ENCODE assay signal across 7 cellular contexts in genomic region chr12:71014180-71014785, GRCh38.
DNase-seq lines count a peak whose midpoint lies in the region; ATAC-seq and TF ChIP-seq lines count a peak whose summit lies in the region.

No MANE protein-coding gene starts in this region.

- TF ChIP-seq CTCF in cardiac muscle cell (IDR thresholded peaks at IDR 0.05; ENCODE audit: low read depth, low read length) (peak; percentile 54), suprapubic skin (IDR thresholded peaks at IDR 0.05) (peak; percentile 11 to 36)

- DNase-seq in HuH-7 (ENCODE audit: low spot score) (peak; percentile 12), SK-MEL-5 (ENCODE audit: low read depth, low spot score) (peak; percentile 83), cardiac muscle cell (ENCODE audit: low read depth in 1 of 2, low spot score in 1 of 2) (peak; percentile 55 to 83), suprapubic skin (ENCODE audit: low spot score in 2 of 2) (no peak), OCI-M2 (lab: John Stamatoyannopoulos, UW; ENCODE audit: unreplicated experiment) (no peak)
- DNase-seq in naive thymus-derived CD4-positive, alpha-beta T cell, result no peak

- H3K9me3 ChIP-seq in cardiac muscle cell (ENCODE audit: low read depth), result no peaks in the 10 kb centered on the region
- no peaks in the 10 kb centered on the region for H3K9me3 ChIP-seq in suprapubic skin
- no peaks in the 10 kb centered on the region for H3K9me3 ChIP-seq in naive thymus-derived CD4-positive, alpha-beta T cell (ENCODE audit: control insufficient read depth in 2 of 3, low read length in 3 of 3)

- no peak overlapping the region for H3K27ac Mint-ChIP-seq in naive thymus-derived CD4-positive, alpha-beta T cell

- intact Hi-C loops in naive thymus-derived CD4-positive, alpha-beta T cell (cut with micrococcal nuclease), result no loop called here

- H3K36me3 ChIP-seq in cardiac muscle cell (no peaks in the 10 kb centered on the region), suprapubic skin (no peaks in the 10 kb centered on the region)
- no peaks in the 10 kb centered on the region for H3K36me3 ChIP-seq in naive thymus-derived CD4-positive, alpha-beta T cell (ENCODE audit: control insufficient read depth in 2 of 3, insufficient read depth in 3 of 3, low read length in 3 of 3)

- H3K27ac ChIP-seq in cardiac muscle cell, result no peak overlapping the region
- no peak overlapping the region for H3K27ac ChIP-seq in suprapubic skin
- no peak overlapping the region for H3K27ac ChIP-seq in naive thymus-derived CD4-positive, alpha-beta T cell (ENCODE audit: low read depth, low read length)

- POLR2A ChIA-PET in naive thymus-derived CD4-positive, alpha-beta T cell (lab: Charles Lee), result no interaction called here

- TF ChIP-seq POLR2A in suprapubic skin (IDR thresholded peaks at IDR 0.05), result no peak

- in situ Hi-C loops in SK-MEL-5 (cut with HindIII; ENCODE audit: low pct_unique_long_range_greater_than_20kb, low sequenced_read_pairs), result no loop called here

- no peaks in the 10 kb centered on the region for H3K36me3 Mint-ChIP-seq in naive thymus-derived CD4-positive, alpha-beta T cell

- H3K4me1 Mint-ChIP-seq in naive thymus-derived CD4-positive, alpha-beta T cell, result no peaks in the 10 kb centered on the region

- no peak for TF ChIP-seq EP300 in suprapubic skin (IDR thresholded peaks at IDR 0.05)

- no peak overlapping the region for H3K4me3 ChIP-seq in cardiac muscle cell
- no peak overlapping the region for H3K4me3 ChIP-seq in suprapubic skin
- no peak overlapping the region for H3K4me3 ChIP-seq in naive thymus-derived CD4-positive, alpha-beta T cell (ENCODE audit: low read length)

- CTCF ChIA-PET in naive thymus-derived CD4-positive, alpha-beta T cell (lab: Charles Lee), result no interaction called here

- 15% methylated on average over 2 of the region's 2 CpGs for WGBS in suprapubic skin

- H3K27me3 ChIP-seq in cardiac muscle cell, result no peaks in the 10 kb centered on the region
- no peaks in the 10 kb centered on the region for H3K27me3 ChIP-seq in suprapubic skin
- no peaks in the 10 kb centered on the region for H3K27me3 ChIP-seq in naive thymus-derived CD4-positive, alpha-beta T cell (ENCODE audit: control insufficient read depth in 2 of 2, insufficient read depth in 2 of 2, low read length in 2 of 2)

- H3K4me3 Mint-ChIP-seq in naive thymus-derived CD4-positive, alpha-beta T cell, result no peak overlapping the region

- H3K4me1 ChIP-seq in cardiac muscle cell (ENCODE audit: low read depth), result peaks cover 5% of the 10 kb centered on the region
- no peaks in the 10 kb centered on the region for H3K4me1 ChIP-seq in suprapubic skin
- no peaks in the 10 kb centered on the region for H3K4me1 ChIP-seq in naive thymus-derived CD4-positive, alpha-beta T cell (ENCODE audit: control insufficient read depth in 2 of 2, insufficient read depth in 2 of 2, low read length in 2 of 2)

- H3K9me3 Mint-ChIP-seq in naive thymus-derived CD4-positive, alpha-beta T cell, result peaks cover 0 to 13% (median 1%) of the 10 kb centered on the region in 11 donors

- H3K27me3 Mint-ChIP-seq in naive thymus-derived CD4-positive, alpha-beta T cell, result no peaks in the 10 kb centered on the region

- no peak for ATAC-seq in GM19035 (IDR thresholded peaks at IDR 0.05; ENCODE audit: unreplicated experiment)
- ATAC-seq in naive thymus-derived CD4-positive, alpha-beta T cell, result no peak

Comparison
In these comparisons a context has a peak if more than half of its experiments do, and no peak if none do; other contexts are left out.
1. DNase-seq: peak in HuH-7 (single experiment), SK-MEL-5 (single experiment) and cardiac muscle cell (2 of 2); none in suprapubic skin (0 of 2), naive thymus-derived CD4-positive, alpha-beta T cell (0 of 9) and OCI-M2 (single experiment).